ENCODE assay signal across 8 cellular contexts in genomic region chr12:71754461-71755145, GRCh38. TPM values are rescaled to one million over a fixed set of nuclear protein-coding genes. Genes with fewer than 3 reads are reported as not detected.
A peak's percentile ranks its signal among the peaks of the same experiment; 100 is the strongest.
DNase-seq lines count a peak whose midpoint lies in the region; ATAC-seq and TF ChIP-seq lines count a peak whose summit lies in the region.

A gene with protein sequence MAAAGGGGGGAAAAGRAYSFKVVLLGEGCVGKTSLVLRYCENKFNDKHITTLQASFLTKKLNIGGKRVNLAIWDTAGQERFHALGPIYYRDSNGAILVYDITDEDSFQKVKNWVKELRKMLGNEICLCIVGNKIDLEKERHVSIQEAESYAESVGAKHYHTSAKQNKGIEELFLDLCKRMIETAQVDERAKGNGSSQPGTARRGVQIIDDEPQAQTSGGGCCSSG (plus strand): TSS chr12:71754863. CDS start chr12:71755130, 267 bp downstream.

- peak within 1 kb of the TSS; percentile 90 for H3K4me2 ChIP-seq in SK-N-SH

- peaks cover 4% of the 10 kb centered on the region for H3F3A ChIP-seq in SK-N-SH (replicated peaks; ENCODE audit: insufficient read depth)

- TF ChIP-seq CTCF in GM10248 (IDR thresholded peaks at IDR 0.05; ENCODE audit: control extremely low read depth, extremely low read depth, low read depth, missing control alignments) (peak; percentile 12), SK-N-SH (IDR thresholded peaks at IDR 0.05) (peak; percentile 23; the same call in 1 of the 2 replicates), suprapubic skin (IDR thresholded peaks at IDR 0.05) (peak in 1 of 2 donors; percentile 48)

- peak within 1 kb of the TSS; percentile 85 to 86 for H3K27ac ChIP-seq in SK-N-SH (ENCODE audit: low read depth in 2 of 2, low read length in 1 of 2)
- H3K27ac ChIP-seq in suprapubic skin: peak within 1 kb of the TSS; percentile 98

- H3K79me2 ChIP-seq in SK-N-SH (ENCODE audit: insufficient read depth): peaks cover 47% of the 10 kb centered on the region

- no peak for TF ChIP-seq RAD21 in SK-N-SH (IDR thresholded peaks at IDR 0.05; ENCODE audit: low read length)

- H3K36me3 ChIP-seq in SK-N-SH (replicated peaks in 1 of 2; ENCODE audit: control insufficient read depth in 1 of 2, insufficient read depth in 2 of 2, low read length in 1 of 2) (peaks cover 11 to 27% of the 10 kb centered on the region in 2 experiments), suprapubic skin (peaks cover 9% of the 10 kb centered on the region)

- DNase-seq in GM10248 (ENCODE audit: extremely low spot score): peak; percentile 97
- DNase-seq in NCI-H1048 (lab: John Stamatoyannopoulos, UW): peak; percentile 86
- DNase-seq in SK-N-SH: peak; percentile 98
- DNase-seq in activated naive CD4-positive, alpha-beta T cell treated with anti-CD3 and anti-CD28 coated beads, Interleukin-2, amount 50 U/mL, for 16 hours: peak; percentile 100
- DNase-seq in germinal center (ENCODE audit: low spot score): peak; percentile 97
- peak; percentile 16 to 99 (median 95) for DNase-seq in nucleus accumbens (lab: John Stamatoyannopoulos, UW)
- DNase-seq in suprapubic skin (ENCODE audit: low spot score in 2 of 2): peak; percentile 99

- peak within 1 kb of the TSS; percentile 88 to 89 for H3K4me3 ChIP-seq in SK-N-SH (ENCODE audit: low read depth in 2 of 2, low read length in 1 of 2)
- peak within 1 kb of the TSS; percentile 88 for H3K4me3 ChIP-seq in suprapubic skin

- peak in 1 of 2 experiments; percentile 7; a peak in 1 of 4 replicates for TF ChIP-seq EP300 in SK-N-SH (IDR thresholded peaks at IDR 0.05; ENCODE audit: borderline replicate concordance in 1 of 2, low read depth in 1 of 2, low read length in 1 of 2)
- TF ChIP-seq EP300 in suprapubic skin (IDR thresholded peaks at IDR 0.05): no peak

- CTCF ChIA-PET in GM10248 (lab: Yijun Ruan, JAX): interaction anchor here (0.9 to 2.1 kb wide), 10 partner anchors 13 to 362 kb away, joined by 3 to 7 read pairs (median 4); no protein-coding TSS in a partner anchor
- CTCF ChIA-PET in SK-N-SH (lab: Yijun Ruan, JAX): interaction anchor here (0.8 to 1.3 kb wide), 4 partner anchors 37 to 203 kb away, joined by 3 to 4 read pairs (median 4); partner anchors contain the start of gene TPH2

- H4K20me1 ChIP-seq in SK-N-SH (ENCODE audit: insufficient read depth): peaks cover 6% of the 10 kb centered on the region; the same call in 1 of the 2 replicates

- peak; percentile 78 to 96 for TF ChIP-seq POLR2A in suprapubic skin (IDR thresholded peaks at IDR 0.05)

- H3K9me2 ChIP-seq in SK-N-SH: no peaks in the 10 kb centered on the region

- peak within 1 kb of the TSS; percentile 86 for H3K9ac ChIP-seq in SK-N-SH

- no peaks in the 10 kb centered on the region for H3K9me3 ChIP-seq in SK-N-SH
- no peaks in the 10 kb centered on the region for H3K9me3 ChIP-seq in suprapubic skin

- H2AFZ ChIP-seq in SK-N-SH (ENCODE audit: low read depth): peak within 1 kb of the TSS; percentile 74

- WGBS in SK-N-SH (ENCODE audit: low lambda C conversion rate): 6% methylated on average over 21 of the region's 56 CpGs
- WGBS in suprapubic skin: 2% methylated on average over 41 of the region's 56 CpGs

- H3K27me3 ChIP-seq in SK-N-SH (ENCODE audit: insufficient read depth) (0 out of 2 replicates have a peak, but pooled peaks cover 3% of the 10 kb centered on the region), suprapubic skin (peaks cover 5% of the 10 kb centered on the region)

- peak; percentile 92 for ATAC-seq in HG02571 (IDR thresholded peaks at IDR 0.05; ENCODE audit: unreplicated experiment)

- POLR2A ChIA-PET in GM10248 (lab: Yijun Ruan, JAX): no interaction called here
- POLR2A ChIA-PET in SK-N-SH (lab: Yijun Ruan, JAX): interaction anchor here (1.2 kb wide), 1 partner anchor 91 kb away, joined by 8 read pairs; the partner anchor contains the start of genes THAP2 and ZFC3H1

- H3K4me1 ChIP-seq in SK-N-SH (ENCODE audit: control insufficient read depth in 1 of 2, insufficient read depth in 2 of 2, low read depth in 1 of 2, low read length in 1 of 2) (peaks cover 0 to 14% of the 10 kb centered on the region in 2 experiments; a peak in 3 of 4 replicates), suprapubic skin (peaks cover 23% of the 10 kb centered on the region)

TF ChIP-seq in SK-N-SH, 30 proteins besides CTCF, POLR2A, EP300 and RAD21:
- no peak for TF ChIP-seq RFX5 (IDR thresholded peaks at IDR 0.05; ENCODE audit: low read length)
- TF ChIP-seq MAX (IDR thresholded peaks at IDR 0.05; ENCODE audit: low read depth): peak; percentile 64
- peak; percentile 93 for TF ChIP-seq POLR2AphosphoS5 (IDR thresholded peaks at IDR 0.05; ENCODE audit: low read depth, low read length)
- peak; percentile 71 for TF ChIP-seq ELF1 (IDR thresholded peaks at IDR 0.05)
- TF ChIP-seq SIN3A (IDR thresholded peaks at IDR 0.05; ENCODE audit: borderline replicate concordance, low read depth, low read length): no peak
- peak; percentile 89 for TF ChIP-seq YY1 (IDR thresholded peaks at IDR 0.05; ENCODE audit: low read depth)
- TF ChIP-seq, protein P1, sequence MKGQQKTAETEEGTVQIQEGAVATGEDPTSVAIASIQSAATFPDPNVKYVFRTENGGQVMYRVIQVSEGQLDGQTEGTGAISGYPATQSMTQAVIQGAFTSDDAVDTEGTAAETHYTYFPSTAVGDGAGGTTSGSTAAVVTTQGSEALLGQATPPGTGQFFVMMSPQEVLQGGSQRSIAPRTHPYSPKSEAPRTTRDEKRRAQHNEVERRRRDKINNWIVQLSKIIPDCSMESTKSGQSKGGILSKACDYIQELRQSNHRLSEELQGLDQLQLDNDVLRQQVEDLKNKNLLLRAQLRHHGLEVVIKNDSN (IDR thresholded peaks at IDR 0.05; ENCODE audit: borderline replicate concordance, low read depth): peak; percentile 98
- TF ChIP-seq, protein P2, sequence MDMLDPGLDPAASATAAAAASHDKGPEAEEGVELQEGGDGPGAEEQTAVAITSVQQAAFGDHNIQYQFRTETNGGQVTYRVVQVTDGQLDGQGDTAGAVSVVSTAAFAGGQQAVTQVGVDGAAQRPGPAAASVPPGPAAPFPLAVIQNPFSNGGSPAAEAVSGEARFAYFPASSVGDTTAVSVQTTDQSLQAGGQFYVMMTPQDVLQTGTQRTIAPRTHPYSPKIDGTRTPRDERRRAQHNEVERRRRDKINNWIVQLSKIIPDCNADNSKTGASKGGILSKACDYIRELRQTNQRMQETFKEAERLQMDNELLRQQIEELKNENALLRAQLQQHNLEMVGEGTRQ (IDR thresholded peaks at IDR 0.05; ENCODE audit: borderline replicate concordance, low read depth, low read length): peak; percentile 89
- TF ChIP-seq CHD2 (IDR thresholded peaks at IDR 0.05; ENCODE audit: low read length, partially characterized antibody): peak; percentile 17
- TF ChIP-seq FOXJ3 (CRISPR knock-in tag; IDR thresholded peaks at IDR 0.05): no peak
- TF ChIP-seq FOSL2 (IDR thresholded peaks at IDR 0.05; ENCODE audit: borderline replicate concordance, low read depth): no peak
- peak; percentile 55; the same call in 1 of the 2 replicates for TF ChIP-seq MXI1 (IDR thresholded peaks at IDR 0.05; ENCODE audit: low read depth, low read length)
- TF ChIP-seq EZH2phosphoT487 (IDR thresholded peaks at IDR 0.05; ENCODE audit: borderline replicate concordance, low read depth): no peak
- 0 out of 2 replicates have a peak, but pooled peaks have one; percentile 8 for TF ChIP-seq RCOR1 (IDR thresholded peaks at IDR 0.05; ENCODE audit: low read length)
- TF ChIP-seq, protein P3, sequence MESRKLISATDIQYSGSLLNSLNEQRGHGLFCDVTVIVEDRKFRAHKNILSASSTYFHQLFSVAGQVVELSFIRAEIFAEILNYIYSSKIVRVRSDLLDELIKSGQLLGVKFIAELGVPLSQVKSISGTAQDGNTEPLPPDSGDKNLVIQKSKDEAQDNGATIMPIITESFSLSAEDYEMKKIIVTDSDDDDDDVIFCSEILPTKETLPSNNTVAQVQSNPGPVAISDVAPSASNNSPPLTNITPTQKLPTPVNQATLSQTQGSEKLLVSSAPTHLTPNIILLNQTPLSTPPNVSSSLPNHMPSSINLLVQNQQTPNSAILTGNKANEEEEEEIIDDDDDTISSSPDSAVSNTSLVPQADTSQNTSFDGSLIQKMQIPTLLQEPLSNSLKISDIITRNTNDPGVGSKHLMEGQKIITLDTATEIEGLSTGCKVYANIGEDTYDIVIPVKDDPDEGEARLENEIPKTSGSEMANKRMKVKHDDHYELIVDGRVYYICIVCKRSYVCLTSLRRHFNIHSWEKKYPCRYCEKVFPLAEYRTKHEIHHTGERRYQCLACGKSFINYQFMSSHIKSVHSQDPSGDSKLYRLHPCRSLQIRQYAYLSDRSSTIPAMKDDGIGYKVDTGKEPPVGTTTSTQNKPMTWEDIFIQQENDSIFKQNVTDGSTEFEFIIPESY (IDR thresholded peaks at IDR 0.05; ENCODE audit: borderline replicate concordance, low read depth): no peak
- peak; percentile 41; the same call in 1 of the 2 replicates for TF ChIP-seq GABPA (IDR thresholded peaks at IDR 0.05; ENCODE audit: low read depth)
- TF ChIP-seq TAF1 (IDR thresholded peaks at IDR 0.05; ENCODE audit: borderline replicate concordance, low read depth, low read length): 0 out of 2 replicates have a peak, but pooled peaks have one; percentile 58
- no peak for TF ChIP-seq RXRA (IDR thresholded peaks at IDR 0.05; ENCODE audit: borderline replicate concordance, low read depth)

RNA-seq across cellular contexts. Expression of the gene that starts here (rescaled TPM):
- polyA plus RNA-seq in SK-N-SH (2012; rRNA removed): 6.5 and 8.3 TPM in 2 replicates
- 12.4 and 17.1 TPM in 2 replicates for polyA plus RNA-seq in SK-N-SH (2012; cell fraction: cytosol; rRNA removed)
- 1.6 and 4.9 TPM in 2 replicates for polyA plus RNA-seq in SK-N-SH (2012; cell fraction: nucleus; rRNA removed)
- 10 to 100 TPM; 13.7 to 38.5 (median 32.2) TPM for total RNA-seq in suprapubic skin

Comparison
In these comparisons a context has a peak if more than half of its experiments do, and no peak if none do; other contexts are left out.
1. Peak in every context shown above with its lines: DNase-seq, ATAC-seq, H3K4me3 ChIP-seq and H3K27ac ChIP-seq.